ENCODE assay signal across 9 cellular contexts in the genomic region with DNA sequence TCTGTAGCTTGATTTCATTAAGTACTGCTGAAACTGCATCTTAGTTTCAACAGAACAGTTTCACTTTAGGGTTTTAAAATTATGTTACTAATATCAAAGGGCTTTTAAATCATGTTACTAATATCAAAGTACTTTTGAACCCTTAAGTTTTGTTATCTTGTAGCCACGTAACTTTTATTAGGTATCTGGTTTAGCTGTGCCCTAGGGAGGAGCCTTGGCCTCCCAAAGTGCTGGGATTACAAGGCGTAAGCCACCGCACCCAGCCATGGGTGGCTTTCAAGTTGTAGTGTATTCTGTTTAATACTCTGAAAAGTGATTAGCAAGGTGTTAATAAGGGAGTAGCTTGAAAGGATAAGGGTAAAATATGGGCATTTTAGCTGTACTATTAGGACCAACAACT. TPM values are rescaled to one million over a fixed set of nuclear protein-coding genes. Genes with fewer than 3 reads are reported as not detected.
DNase-seq lines count a peak whose midpoint lies in the region; ATAC-seq and TF ChIP-seq lines count a peak whose summit lies in the region.
"Had no signal": no experiment of that assay in that cellular context is flagged by ENCODE, and none has a peak within 500 bp of the region (broad histone marks: within the 10 kb centered on the region; RNA-seq: fewer than 3 reads in every experiment).

No MANE protein-coding gene starts in this region.

- peaks cover 20% of the 10 kb centered on the region for H3K79me2 ChIP-seq in OCI-LY1 (ENCODE audit: insufficient read depth, low read length)

- no peaks in the 10 kb centered on the region for H3K9me2 ChIP-seq in OCI-LY1 (ENCODE audit: low read depth, low read length)

- in situ Hi-C loops in GM13976 (cut with MboI; ENCODE audit: low sequenced_read_pairs, unreplicated experiment) = no loop called here

- DNase-seq in CD8-positive, alpha-beta T cell = no peak
- DNase-seq in endodermal cell (no peak), neural crest cell (ENCODE audit: low read depth, low spot score) (no peak), NCI-H526 treated with DMSO at 0.1 percent for 48 hours (lab: John Stamatoyannopoulos, UW) (no peak), GM13976 (ENCODE audit: low spot score) (no peak)
- no peak for DNase-seq in central memory CD4-positive, alpha-beta T cell
- DNase-seq: NCI-H2227 treated with DMSO at 0.1 percent for 48 hours had no signal

- H2AFZ ChIP-seq in OCI-LY1 (ENCODE audit: low read length) = no peak overlapping the region

- H4K20me1 ChIP-seq in OCI-LY1 (ENCODE audit: insufficient read depth, low read length) = no peaks in the 10 kb centered on the region

- WGBS in endodermal cell (ENCODE audit: insufficient coverage in 1 of 2, insufficient read length in 1 of 2), 2 experiments = 76 to 100% methylated on average over 3 of the region's 3 CpGs

- H3K9ac ChIP-seq in OCI-LY1 (ENCODE audit: low read length) (peak overlapping the region; percentile 72; the same call in 1 of the 2 replicates), endodermal cell (ENCODE audit: extremely low read depth, low read length, poor library complexity, severe bottlenecking) (peak overlapping the region; percentile 67)

- no peak overlapping the region for H3K27ac Mint-ChIP-seq in CD8-positive, alpha-beta T cell
- peak overlapping the region; percentile 66 for H3K27ac Mint-ChIP-seq in endodermal cell
- no peak overlapping the region for H3K27ac Mint-ChIP-seq in neural crest cell (ENCODE audit: unreplicated experiment)

- H3F3A ChIP-seq in OCI-LY1 (ENCODE audit: insufficient read depth, low read length) = no peaks in the 10 kb centered on the region

- H3K36me3 Mint-ChIP-seq in CD8-positive, alpha-beta T cell = peaks cover 51% of the 10 kb centered on the region
- H3K36me3 Mint-ChIP-seq in endodermal cell (ENCODE audit: low read depth) (peaks cover 37% of the 10 kb centered on the region), neural crest cell (ENCODE audit: low read depth) (peaks cover 11% of the 10 kb centered on the region)

- CTCF ChIA-PET in CD8-positive, alpha-beta T cell (lab: Charles Lee) = interaction anchor here (0.7 to 2.3 kb wide), 3 partner anchors 15 to 384 kb away, joined by 3 to 6 read pairs (median 5); no protein-coding TSS in a partner anchor

- peaks cover 11% of the 10 kb centered on the region for H3K36me3 ChIP-seq in CD8-positive, alpha-beta T cell (ENCODE audit: insufficient read depth, low read length)
- peaks cover 39% of the 10 kb centered on the region for H3K36me3 ChIP-seq in OCI-LY1 (ENCODE audit: insufficient read depth, low read length)
- H3K36me3 ChIP-seq in endodermal cell (ENCODE audit: control insufficient read depth, insufficient read depth, low read length) = peaks cover 39% of the 10 kb centered on the region

- no peaks in the 10 kb centered on the region for H3K9me3 Mint-ChIP-seq in CD8-positive, alpha-beta T cell
- H3K9me3 Mint-ChIP-seq in endodermal cell (no peaks in the 10 kb centered on the region), neural crest cell (no peaks in the 10 kb centered on the region)

- no peak for TF ChIP-seq CTCF in CD8-positive, alpha-beta T cell (IDR thresholded peaks at IDR 0.05)
- TF ChIP-seq CTCF in OCI-LY1 (IDR thresholded peaks at IDR 0.05; ENCODE audit: low read length) = no peak
- TF ChIP-seq CTCF in endodermal cell (conservative IDR thresholded peaks at IDR 0.05) = no peak
- TF ChIP-seq CTCF in neural crest cell (conservative IDR thresholded peaks at IDR 0.05) = no peak
- TF ChIP-seq CTCF in GM13976 (IDR thresholded peaks at IDR 0.05; ENCODE audit: borderline replicate concordance, control extremely low read depth, extremely low read depth, insufficient read depth, missing control alignments) = no peak

- ATAC-seq in CD8-positive, alpha-beta T cell = no peak
- no peak for ATAC-seq in HG02840 (IDR thresholded peaks at IDR 0.05; ENCODE audit: low FRiP score, unreplicated experiment)

- H3K4me1 ChIP-seq in CD8-positive, alpha-beta T cell (ENCODE audit: insufficient read depth, low read length) = peaks cover 17% of the 10 kb centered on the region
- peaks cover 31% of the 10 kb centered on the region for H3K4me1 ChIP-seq in OCI-LY1 (ENCODE audit: insufficient read depth, low read length, severe bottlenecking)
- no peaks in the 10 kb centered on the region for H3K4me1 ChIP-seq in endodermal cell (ENCODE audit: control insufficient read depth, insufficient read depth, low read length)

- H3K27me3 ChIP-seq in CD8-positive, alpha-beta T cell (ENCODE audit: insufficient read depth, low read length) = no peaks in the 10 kb centered on the region
- H3K27me3 ChIP-seq in OCI-LY1 (ENCODE audit: insufficient read depth, low read length) = no peaks in the 10 kb centered on the region
- H3K27me3 ChIP-seq in endodermal cell (ENCODE audit: control insufficient read depth, insufficient read depth, low read length, poor library complexity, severe bottlenecking) = no peaks in the 10 kb centered on the region

- H3K4me3 ChIP-seq in CD8-positive, alpha-beta T cell (ENCODE audit: low read depth, low read length) = no peak overlapping the region
- H3K4me3 ChIP-seq in OCI-LY1 (ENCODE audit: low read depth, low read length, poor library complexity, severe bottlenecking) (peak overlapping the region; percentile 71), endodermal cell (ENCODE audit: low read length) (peak overlapping the region; percentile 96)

- POLR2A ChIA-PET in CD8-positive, alpha-beta T cell (lab: Charles Lee) = interaction anchor here (1.2 to 2.9 kb wide), 3 partner anchors 8 to 261 kb away, joined by 4 to 14 read pairs (median 13); no protein-coding TSS in a partner anchor

- intact Hi-C loops in CD8-positive, alpha-beta T cell (cut with DNase I, micrococcal nuclease) = loop anchor here in 1 of 2 experiments (2.0 to 10.0 kb wide), 5 partner anchors 55 to 1850 kb away; partner anchors contain the start of genes CCDC163, CDC20, CFAP57 and DMAP1

- H3K4me3 Mint-ChIP-seq in CD8-positive, alpha-beta T cell = peak overlapping the region; percentile 100
- peak overlapping the region; percentile 95 for H3K4me3 Mint-ChIP-seq in endodermal cell
- peak overlapping the region; percentile 99 for H3K4me3 Mint-ChIP-seq in neural crest cell

- H3K27ac ChIP-seq in CD8-positive, alpha-beta T cell (ENCODE audit: low read depth, low read length) = no peak overlapping the region
- no peak overlapping the region for H3K27ac ChIP-seq in OCI-LY1 (ENCODE audit: low read depth, low read length, poor library complexity, severe bottlenecking)
- no peak overlapping the region for H3K27ac ChIP-seq in endodermal cell (ENCODE audit: low read depth, low read length)

- peaks cover 41% of the 10 kb centered on the region for H3K4me1 Mint-ChIP-seq in CD8-positive, alpha-beta T cell (ENCODE audit: low read depth)
- peaks cover 22% of the 10 kb centered on the region for H3K4me1 Mint-ChIP-seq in endodermal cell
- peaks cover 31% of the 10 kb centered on the region for H3K4me1 Mint-ChIP-seq in neural crest cell

- H3K9me3 ChIP-seq in CD8-positive, alpha-beta T cell (ENCODE audit: low read length) = no peaks in the 10 kb centered on the region
- H3K9me3 ChIP-seq in OCI-LY1 (ENCODE audit: low read length) = no peaks in the 10 kb centered on the region
- no peaks in the 10 kb centered on the region for H3K9me3 ChIP-seq in endodermal cell (ENCODE audit: control insufficient read depth, low read length)

- H3K4me2 ChIP-seq in OCI-LY1 (ENCODE audit: low read length) = peak overlapping the region; percentile 86

- no peaks in the 10 kb centered on the region for H3K27me3 Mint-ChIP-seq in CD8-positive, alpha-beta T cell (ENCODE audit: low read depth)
- H3K27me3 Mint-ChIP-seq in endodermal cell (ENCODE audit: insufficient read depth) (no peaks in the 10 kb centered on the region), neural crest cell (ENCODE audit: low read depth) (peaks cover 2% of the 10 kb centered on the region)

RNA-seq across cellular contexts. Expression of gene KDM4A, which starts 2.0 kb away (rescaled TPM):
- total RNA-seq in CD8-positive, alpha-beta T cell = 10 to 100 TPM; 20.0 to 22.5 TPM
- 10 to 100 TPM; 54.7 to 74.4 TPM for total RNA-seq in endodermal cell
- polyA plus RNA-seq in endodermal cell (2013, experiment 1 of 2) = 54.6 TPM
- polyA plus RNA-seq in endodermal cell (2013, experiment 2 of 2) = 47.6 TPM
- total RNA-seq in neural crest cell = 69.4 and 70.4 TPM in 2 replicates

RNA-seq across cellular contexts. Expression of gene ST3GAL3, which starts 55.4 kb away (rescaled TPM):
- total RNA-seq in CD8-positive, alpha-beta T cell = 10 to 100 TPM; 12.2 to 14.2 TPM
- 10 to 100 TPM; 15.5 to 15.9 TPM for total RNA-seq in endodermal cell
- polyA plus RNA-seq in endodermal cell (2013, experiment 1 of 2) = 22.0 TPM
- 22.3 TPM for polyA plus RNA-seq in endodermal cell (2013, experiment 2 of 2)
- total RNA-seq in neural crest cell = 34.8 and 37.4 TPM in 2 replicates
